In the genomic region with DNA sequence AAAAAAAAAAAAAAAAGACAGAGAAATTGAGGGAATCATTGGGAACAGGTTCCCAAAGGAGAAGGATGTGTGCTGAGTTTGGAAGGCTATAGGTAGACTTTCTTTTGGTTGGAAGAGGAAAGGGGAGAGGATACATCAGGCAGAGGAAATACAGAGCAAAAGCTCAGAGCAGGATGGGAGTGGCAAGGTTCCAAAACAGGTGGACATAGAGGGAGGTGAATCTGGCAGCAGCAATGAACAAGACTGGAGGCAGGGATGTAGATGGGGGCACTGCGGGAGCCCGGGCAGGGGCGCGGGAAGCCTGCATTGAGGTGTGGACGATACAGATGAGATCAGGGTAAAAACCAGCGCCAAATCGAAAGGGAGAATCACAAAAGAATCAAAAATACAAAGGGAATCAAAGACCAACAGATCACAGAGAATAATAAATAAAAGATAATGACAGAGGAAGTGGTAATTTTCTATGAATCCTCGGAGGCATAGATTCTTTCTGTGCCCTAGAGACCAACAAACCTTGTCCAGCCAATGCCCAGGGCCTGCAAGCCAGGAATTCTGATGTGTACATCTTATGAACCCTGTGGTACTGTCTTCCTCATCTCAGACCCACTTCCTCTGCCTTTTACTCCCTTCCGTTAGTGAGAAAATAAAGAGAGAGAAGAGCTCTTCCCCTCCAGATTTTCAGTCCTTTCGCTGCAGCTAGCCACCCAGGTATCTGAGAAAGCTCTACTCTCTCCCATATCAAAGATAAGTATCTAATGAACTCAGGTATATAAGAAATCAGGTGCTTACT, we compare ENCODE assay signal across 21 cellular contexts.
DNase-seq lines count a peak whose midpoint lies in the region; ATAC-seq and TF ChIP-seq lines count a peak whose summit lies in the region.
"Had no signal": no experiment of that assay in that cellular context is flagged by ENCODE, and none has a peak within 500 bp of the region (broad histone marks: within the 10 kb centered on the region; RNA-seq: fewer than 3 reads in every experiment).

No MANE protein-coding gene starts in this region.

- DNase-seq in activated T-cell treated with anti-CD3 and anti-CD28 coated beads, Interleukin-2, amount 50 U/mL, for 72 hours, result no peak
- DNase-seq in activated T-cell treated with anti-CD3 and anti-CD28 coated beads, Interleukin-2, amount 50 U/mL, for 1 hour, result no peak
- peak; percentile 74 for DNase-seq in G401 (ENCODE audit: low spot score)
- DNase-seq in activated CD8-positive, alpha-beta T cell treated with anti-CD3 and anti-CD28 coated beads for 36 hours, result no peak
- no peak for DNase-seq in neural crest cell (ENCODE audit: low read depth, low spot score)
- no peak for DNase-seq in DMS 273 treated with DMSO at 0.1 percent for 48 hours (lab: John Stamatoyannopoulos, UW)
- no peak for DNase-seq in chondrocyte (ENCODE audit: low spot score)
- DNase-seq in spleen, result no peak
- DNase-seq: activated effector memory CD4-positive, alpha-beta T cell treated with anti-CD3 and anti-CD28 coated beads, Interleukin-2, amount 50 U/mL, for 16 hours; endodermal cell; glutamatergic neuron; KBM-7; NCI-H1694 treated with DMSO at 0.1 percent for 48 hours; NCI-H526 treated with DMSO at 0.1 percent for 48 hours; pancreas; PC-3; right lobe of liver; SIG-M5 had no signal

- peak overlapping the region; percentile 15 for H3K27ac Mint-ChIP-seq in activated T-cell treated with anti-CD3 and anti-CD28 coated beads, Interleukin-2, amount 50 U/mL, for 72 hours
- peak overlapping the region; percentile 34 for H3K27ac Mint-ChIP-seq in activated CD8-positive, alpha-beta T cell treated with anti-CD3 and anti-CD28 coated beads for 36 hours
- H3K27ac Mint-ChIP-seq in neural crest cell (ENCODE audit: unreplicated experiment), result peak overlapping the region; percentile 69
- H3K27ac Mint-ChIP-seq in chondrocyte (ENCODE audit: unreplicated experiment), result no peak overlapping the region
- H3K27ac Mint-ChIP-seq: endodermal cell; memory B cell; stimulated activated memory B cell treated with anti-CD40 and anti-IgM and Interleukin-4, amounts not matched to agents 10 μg/mL and 1 μg/mL and 100 μg/mL, for 72 hours had no signal

- H3K36me3 Mint-ChIP-seq in activated T-cell treated with anti-CD3 and anti-CD28 coated beads, Interleukin-2, amount 50 U/mL, for 72 hours (ENCODE audit: insufficient read depth in 2 of 2), result no peaks in the 10 kb centered on the region
- no peaks in the 10 kb centered on the region for H3K36me3 Mint-ChIP-seq in activated CD8-positive, alpha-beta T cell treated with anti-CD3 and anti-CD28 coated beads for 36 hours (ENCODE audit: low read depth)
- H3K36me3 Mint-ChIP-seq in neural crest cell (ENCODE audit: low read depth) (no peaks in the 10 kb centered on the region), chondrocyte (ENCODE audit: low read depth) (no peaks in the 10 kb centered on the region)
- H3K36me3 Mint-ChIP-seq: memory B cell; stimulated activated memory B cell treated with anti-CD40 and anti-IgM and Interleukin-4, amounts not matched to agents 10 μg/mL and 1 μg/mL and 100 μg/mL, for 72 hours had no signal

- 74 to 83% (median 79%) methylated on average over 10 of the region's 10 CpGs for WGBS in spleen, 5 donors

- intact Hi-C loops in activated CD8-positive, alpha-beta T cell treated with anti-CD3 and anti-CD28 coated beads for 36 hours (cut with micrococcal nuclease), result no loop called here
- intact Hi-C loops in spleen (cut with DNase I; ENCODE audit: low total_unique reads), result no loop called here

- H3K4me3 Mint-ChIP-seq in activated T-cell treated with anti-CD3 and anti-CD28 coated beads, Interleukin-2, amount 50 U/mL, for 72 hours, result peak overlapping the region; percentile 47 to 50
- no peak overlapping the region for H3K4me3 Mint-ChIP-seq in activated CD8-positive, alpha-beta T cell treated with anti-CD3 and anti-CD28 coated beads for 36 hours
- H3K4me3 Mint-ChIP-seq in neural crest cell, result no peak overlapping the region
- no peak overlapping the region for H3K4me3 Mint-ChIP-seq in chondrocyte (ENCODE audit: unreplicated experiment)
- H3K4me3 Mint-ChIP-seq: endodermal cell; memory B cell; stimulated activated memory B cell treated with anti-CD40 and anti-IgM and Interleukin-4, amounts not matched to agents 10 μg/mL and 1 μg/mL and 100 μg/mL, for 72 hours had no signal

- TF ChIP-seq POLR2A in spleen (IDR thresholded peaks at IDR 0.05), result no peak

- no peaks in the 10 kb centered on the region for H3K27me3 ChIP-seq in spleen (replicated peaks in 1 of 7)
- H3K27me3 ChIP-seq: pancreas, right lobe of liver, tibial nerve had no signal

- peaks cover 0 to 2% of the 10 kb centered on the region in 2 donors for H3K9me3 Mint-ChIP-seq in activated T-cell treated with anti-CD3 and anti-CD28 coated beads, Interleukin-2, amount 50 U/mL, for 72 hours
- no peaks in the 10 kb centered on the region for H3K9me3 Mint-ChIP-seq in activated CD8-positive, alpha-beta T cell treated with anti-CD3 and anti-CD28 coated beads for 36 hours
- H3K9me3 Mint-ChIP-seq in neural crest cell (no peaks in the 10 kb centered on the region), chondrocyte (ENCODE audit: low read depth) (no peaks in the 10 kb centered on the region)
- H3K9me3 Mint-ChIP-seq: endodermal cell; memory B cell; stimulated activated memory B cell treated with anti-CD40 and anti-IgM and Interleukin-4, amounts not matched to agents 10 μg/mL and 1 μg/mL and 100 μg/mL, for 72 hours had no signal

- no peak for ATAC-seq in activated T-cell treated with anti-CD3 and anti-CD28 coated beads, Interleukin-2, amount 50 U/mL, for 72 hours (replicated peaks in 1 of 2)
- ATAC-seq in activated CD8-positive, alpha-beta T cell treated with anti-CD3 and anti-CD28 coated beads for 36 hours, result no peak
- ATAC-seq: PC-3; right lobe of liver; stimulated activated memory B cell treated with anti-CD40 and anti-IgM and Interleukin-4, amounts not matched to agents 10 μg/mL and 1 μg/mL and 100 μg/mL, for 72 hours had no signal

- no peak overlapping the region for H3K27ac ChIP-seq in spleen
- H3K27ac ChIP-seq: pancreas, right lobe of liver, tibial nerve had no signal

- H3K36me3 ChIP-seq in spleen, result no peaks in the 10 kb centered on the region
- H3K36me3 ChIP-seq: pancreas, right lobe of liver, tibial nerve had no signal

- POLR2A ChIA-PET in activated CD8-positive, alpha-beta T cell treated with anti-CD3 and anti-CD28 coated beads for 36 hours (lab: Charles Lee), result no interaction called here

- in situ Hi-C loops in G401 (cut with HindIII; ENCODE audit: low sequenced_read_pairs), result no loop called here

- CTCF ChIA-PET in activated CD8-positive, alpha-beta T cell treated with anti-CD3 and anti-CD28 coated beads for 36 hours (lab: Charles Lee), result interaction anchor here (0.7 to 1.5 kb wide), 4 partner anchors 19 to 424 kb away, joined by 3 read pairs; no protein-coding TSS in a partner anchor

- no peak overlapping the region for H3K4me3 ChIP-seq in spleen
- H3K4me3 ChIP-seq: pancreas, right lobe of liver, tibial nerve had no signal

- peaks cover 6% of the 10 kb centered on the region for H3K27me3 Mint-ChIP-seq in activated T-cell treated with anti-CD3 and anti-CD28 coated beads, Interleukin-2, amount 50 U/mL, for 72 hours (ENCODE audit: low read depth)
- no peaks in the 10 kb centered on the region for H3K27me3 Mint-ChIP-seq in activated CD8-positive, alpha-beta T cell treated with anti-CD3 and anti-CD28 coated beads for 36 hours
- no peaks in the 10 kb centered on the region for H3K27me3 Mint-ChIP-seq in neural crest cell (ENCODE audit: low read depth)
- no peaks in the 10 kb centered on the region for H3K27me3 Mint-ChIP-seq in chondrocyte (ENCODE audit: low read depth)
- H3K27me3 Mint-ChIP-seq: memory B cell; stimulated activated memory B cell treated with anti-CD40 and anti-IgM and Interleukin-4, amounts not matched to agents 10 μg/mL and 1 μg/mL and 100 μg/mL, for 72 hours had no signal

- no peak for TF ChIP-seq CTCF in activated CD8-positive, alpha-beta T cell treated with anti-CD3 and anti-CD28 coated beads for 36 hours (IDR thresholded peaks at IDR 0.05)
- no peak for TF ChIP-seq CTCF in neural crest cell (conservative IDR thresholded peaks at IDR 0.05)
- TF ChIP-seq CTCF in chondrocyte (IDR thresholded peaks at IDR 0.05), result no peak
- TF ChIP-seq CTCF in spleen (IDR thresholded peaks at IDR 0.05 in 8 of 11, conservative IDR thresholded peaks at IDR 0.05 in 3 of 11), result no peak

- H3K4me1 ChIP-seq in spleen, result peaks cover 0 to 26% (median 8%) of the 10 kb centered on the region in 6 donors

- H3K4me1 Mint-ChIP-seq in activated T-cell treated with anti-CD3 and anti-CD28 coated beads, Interleukin-2, amount 50 U/mL, for 72 hours (ENCODE audit: low read depth), result peaks cover 63% of the 10 kb centered on the region
- peaks cover 28% of the 10 kb centered on the region for H3K4me1 Mint-ChIP-seq in activated CD8-positive, alpha-beta T cell treated with anti-CD3 and anti-CD28 coated beads for 36 hours (ENCODE audit: low read depth)
- H3K4me1 Mint-ChIP-seq in neural crest cell, result peaks cover 23% of the 10 kb centered on the region
- H3K4me1 Mint-ChIP-seq in chondrocyte (ENCODE audit: low read depth), result peaks cover 48% of the 10 kb centered on the region
- H3K4me1 Mint-ChIP-seq: endodermal cell had no signal

- no peaks in the 10 kb centered on the region for H3K9me3 ChIP-seq in spleen
- H3K9me3 ChIP-seq: pancreas, right lobe of liver, tibial nerve had no signal

Comparison
In these comparisons a context has a peak if more than half of its experiments do, and no peak if none do; other contexts are left out.
1. H3K4me3 Mint-ChIP-seq: peak in activated T-cell treated with anti-CD3 and anti-CD28 coated beads, Interleukin-2, amount 50 U/mL, for 72 hours (2 of 2); none in activated CD8-positive, alpha-beta T cell treated with anti-CD3 and anti-CD28 coated beads for 36 hours (single experiment), neural crest cell (single experiment) and chondrocyte (single experiment).